Comparison of ENCODE assay signal across 33 cellular contexts in genomic region chr10:27646604-27647191, GRCh38.
"Had no signal": no experiment of that assay in that cellular context is flagged by ENCODE, and none has a peak within 500 bp of the region (broad histone marks: within the 10 kb centered on the region; RNA-seq: fewer than 3 reads in every experiment).

No MANE protein-coding gene starts in this region.

- H3K4me1 Mint-ChIP-seq: activated CD4-positive, alpha-beta T cell treated with anti-CD3 and anti-CD28 coated beads, Interleukin-2, amount 10 ng/mL, durations not matched to agents 7 days and 5 days; stimulated activated memory B cell treated with anti-CD40 and anti-IgM and Interleukin-4, amounts not matched to agents 10 μg/mL and 1 μg/mL and 100 μg/mL, for 72 hours; stimulated activated naive CD8-positive, alpha-beta T cell treated with anti-CD3 and anti-CD28 coated beads, Interleukin-15, amount 100 ng/mL, for 72 hours; T-helper 17 cell had no signal

- ATAC-seq: activated naive CD4-positive, alpha-beta T cell treated with anti-CD3 and anti-CD28 coated beads, Interleukin-2, amount 50 U/mL, for 72 hours; activated T-cell treated with anti-CD3 and anti-CD28 coated beads, Interleukin-2, amount 50 U/mL, for 72 hours; gastrocnemius medialis; mucosa of descending colon; pancreas; sciatic nerve; stimulated activated memory B cell treated with anti-CD40 and anti-IgM and Interleukin-4, amounts not matched to agents 10 μg/mL and 1 μg/mL and 100 μg/mL, for 72 hours; stimulated activated naive CD8-positive, alpha-beta T cell treated with anti-CD3 and anti-CD28 coated beads, Interleukin-15, amount 100 ng/mL, for 72 hours; T-helper 17 cell had no signal

- DNase-seq: activated CD4-positive, alpha-beta T cell treated with anti-CD3 and anti-CD28 coated beads for 1 hour; activated CD4-positive, alpha-beta T cell treated with anti-CD3 and anti-CD28 coated beads, Interleukin-2, amount 10 ng/mL, durations not matched to agents 7 days and 5 days; activated naive CD4-positive, alpha-beta T cell; activated T-cell treated with anti-CD3 and anti-CD28 coated beads for 4 hours; activated T-cell treated with anti-CD3 and anti-CD28 coated beads, Interleukin-2, amount 50 U/mL, for 72 hours; dermis blood vessel endothelial cell; effector CD4-positive, alpha-beta T cell; esophagus squamous epithelium; gastrocnemius medialis; glutamatergic neuron; left ventricle myocardium inferior; mucosa of descending colon; pancreas; retina; stimulated activated CD4-positive, alpha-beta T cell treated with anti-CD3 and anti-CD28 coated beads, Interleukin-1b, Interleukin-23, amount 100 ng/mL, for 48 hours; stimulated activated CD4-positive, alpha-beta T cell treated with anti-CD3 and anti-CD28 coated beads, Interleukin-4, amount 100 ng/mL, for 4 hours; stimulated activated CD8-positive, alpha-beta memory T cell treated with anti-CD3 and anti-CD28 coated beads, Interleukin-4, amount 100 ng/mL, for 48 hours; stimulated activated naive CD8-positive, alpha-beta T cell treated with anti-CD3 and anti-CD28 coated beads, Interleukin-15, amount 100 ng/mL, for 72 hours; substantia nigra; T-helper 17 cell; T1000 had no signal

- H3K36me3 ChIP-seq: esophagus squamous epithelium, gastrocnemius medialis, left ventricle myocardium inferior, pancreas, prostate gland had no signal

- FAIRE-seq: bronchial epithelial cell, colon, endometrium, islet of Langerhans, pancreas had no signal

- H3K4me3 ChIP-seq: esophagus squamous epithelium, gastrocnemius medialis, left ventricle myocardium inferior, lung, mucosa of descending colon, pancreas, prostate gland, smooth muscle cell had no signal

- H3K36me3 Mint-ChIP-seq: activated naive CD4-positive, alpha-beta T cell treated with anti-CD3 and anti-CD28 coated beads, Interleukin-2, amount 50 U/mL, for 72 hours; stimulated activated memory B cell treated with anti-CD40 and anti-IgM and Interleukin-4, amounts not matched to agents 10 μg/mL and 1 μg/mL and 100 μg/mL, for 72 hours; type B pancreatic cell had no signal

- H3K4me2 ChIP-seq: smooth muscle cell had no signal

- H3K4me3 Mint-ChIP-seq: activated CD4-positive, alpha-beta T cell treated with anti-CD3 and anti-CD28 coated beads, Interleukin-2, amount 10 ng/mL, durations not matched to agents 7 days and 5 days; activated T-cell treated with anti-CD3 and anti-CD28 coated beads, Interleukin-2, amount 50 U/mL, for 72 hours; stimulated activated memory B cell treated with anti-CD40 and anti-IgM and Interleukin-4, amounts not matched to agents 10 μg/mL and 1 μg/mL and 100 μg/mL, for 72 hours; stimulated activated naive CD8-positive, alpha-beta T cell treated with anti-CD3 and anti-CD28 coated beads, Interleukin-15, amount 100 ng/mL, for 72 hours; T-helper 17 cell; type B pancreatic cell had no signal

- H3K27ac Mint-ChIP-seq: activated CD4-positive, alpha-beta T cell treated with anti-CD3 and anti-CD28 coated beads, Interleukin-2, amount 10 ng/mL, durations not matched to agents 7 days and 5 days; activated naive CD4-positive, alpha-beta T cell treated with anti-CD3 and anti-CD28 coated beads, Interleukin-2, amount 50 U/mL, for 72 hours; activated T-cell treated with anti-CD3 and anti-CD28 coated beads, Interleukin-2, amount 50 U/mL, for 72 hours; stimulated activated memory B cell treated with anti-CD40 and anti-IgM and Interleukin-4, amounts not matched to agents 10 μg/mL and 1 μg/mL and 100 μg/mL, for 72 hours; stimulated activated naive CD8-positive, alpha-beta T cell treated with anti-CD3 and anti-CD28 coated beads, Interleukin-15, amount 100 ng/mL, for 72 hours; T-helper 17 cell; type B pancreatic cell had no signal

- H3K9me3 Mint-ChIP-seq: activated CD4-positive, alpha-beta T cell treated with anti-CD3 and anti-CD28 coated beads, Interleukin-2, amount 10 ng/mL, durations not matched to agents 7 days and 5 days; activated T-cell treated with anti-CD3 and anti-CD28 coated beads, Interleukin-2, amount 50 U/mL, for 72 hours; type B pancreatic cell had no signal

- H3K27me3 ChIP-seq: esophagus squamous epithelium, gastrocnemius medialis, pancreas had no signal

- H3K9me3 ChIP-seq: gastrocnemius medialis, mucosa of descending colon, pancreas, prostate gland had no signal

- H3K27me3 Mint-ChIP-seq: type B pancreatic cell had no signal

- H3K27ac ChIP-seq: epithelial cell of prostate, esophagus squamous epithelium, gastrocnemius medialis, left ventricle myocardium inferior, pancreas, prostate gland had no signal

- H3K4me1 ChIP-seq: esophagus squamous epithelium, gastrocnemius medialis, left ventricle myocardium inferior, pancreas, prostate gland had no signal
